1 cellular context compared by ENCODE assay signal in genomic region chr17:1484586-1485310, GRCh38.
TF ChIP-seq lines count a peak whose summit lies in the region.

No MANE protein-coding gene starts in this region.

TF ChIP-seq in GM12878, 131 proteins besides CTCF, POLR2A, EP300 and RAD21 (continued from another document):
- TF ChIP-seq NBN (IDR thresholded peaks at IDR 0.05) (peak; percentile 81), GATAD2B (conservative IDR thresholded peaks at IDR 0.05; ENCODE audit: low read depth) (peak; percentile 88; the same call in 1 of the 2 replicates), HDGF (IDR thresholded peaks at IDR 0.05) (no peak), SUPT20H (IDR thresholded peaks at IDR 0.05; ENCODE audit: borderline replicate concordance, control insufficient read depth, low read depth, low read length) (no peak), RELA (IDR thresholded peaks at IDR 0.05; ENCODE audit: borderline replicate concordance, partially characterized antibody) (peak; percentile 75), IRF5 (IDR thresholded peaks at IDR 0.05; ENCODE audit: borderline replicate concordance) (no peak), E2F8 (IDR thresholded peaks at IDR 0.05; ENCODE audit: low read depth, partially characterized antibody) (no peak), MAX (IDR thresholded peaks at IDR 0.05; ENCODE audit: low read depth, low read length) (peak; percentile 10; the same call in 1 of the 2 replicates), MEF2B (IDR thresholded peaks at IDR 0.05; ENCODE audit: partially characterized antibody, poor library complexity, severe bottlenecking) (peak; percentile 92), SKIL (IDR thresholded peaks at IDR 0.05; ENCODE audit: low read depth, poor library complexity, severe bottlenecking) (no peak), PAX5 (IDR thresholded peaks at IDR 0.05; ENCODE audit: borderline replicate concordance, low read depth, low read length) (peak; percentile 74), RBBP5 (conservative IDR thresholded peaks at IDR 0.05) (no peak), FOXK2 (IDR thresholded peaks at IDR 0.05) (no peak), ESRRA (IDR thresholded peaks at IDR 0.05; ENCODE audit: low read length) (no peak), CBX3 (IDR thresholded peaks at IDR 0.05; ENCODE audit: borderline replicate concordance, low read depth) (no peak), FOS (IDR thresholded peaks at IDR 0.05; ENCODE audit: borderline replicate concordance, extremely low read depth, insufficient read length) (no peak), EGR1 (IDR thresholded peaks at IDR 0.05; ENCODE audit: borderline replicate concordance in 1 of 2, low read depth in 2 of 2, low read length in 2 of 2) (peak; percentile 50 to 100), USF1 (IDR thresholded peaks at IDR 0.05; ENCODE audit: borderline replicate concordance, extremely low read length, insufficient read depth, low read depth, low read length) (peak; percentile 40), EED (IDR thresholded peaks at IDR 0.05; ENCODE audit: low read depth) (no peak), ZBED1 (IDR thresholded peaks at IDR 0.05; ENCODE audit: borderline replicate concordance) (no peak), PRDM15 (CRISPR knock-in tag; IDR thresholded peaks at IDR 0.05) (no peak), ZNF687 (IDR thresholded peaks at IDR 0.05) (no peak), CHD2 (IDR thresholded peaks at IDR 0.05; ENCODE audit: borderline replicate concordance, low read depth, low read length) (peak; percentile 29; the same call in 1 of the 2 replicates), ATF7 (IDR thresholded peaks at IDR 0.05; ENCODE audit: low read depth) (peak; percentile 84), MTA2 (IDR thresholded peaks at IDR 0.05; ENCODE audit: low read depth) (no peak), TCF3 (IDR thresholded peaks at IDR 0.05; ENCODE audit: borderline replicate concordance, insufficient read depth, low read depth, low read length) (peak; percentile 92), JUNB (IDR thresholded peaks at IDR 0.05) (no peak), IKZF2 (IDR thresholded peaks at IDR 0.05) (peak; percentile 41 to 47; a peak in 3 of 4 replicates), POLR2AphosphoS2 (IDR thresholded peaks at IDR 0.05; ENCODE audit: low read depth, low read length) (no peak; the same call in 1 of the 2 replicates), NFYA (IDR thresholded peaks at IDR 0.05; ENCODE audit: borderline replicate concordance, low read depth, low read length) (no peak), PKNOX1 (IDR thresholded peaks at IDR 0.05) (no peak), SP1 (IDR thresholded peaks at IDR 0.05; ENCODE audit: low read depth, low read length) (peak; percentile 50)
